ENCODE assay signal across 9 cellular contexts in genomic region chr1:13368544-13368943, GRCh38. TPM values are rescaled to one million over a fixed set of nuclear protein-coding genes. Genes with fewer than 3 reads are reported as not detected.
DNase-seq lines count a peak whose midpoint lies in the region; TF ChIP-seq lines count a peak whose summit lies in the region.
"Not testable (repeated sequence)": the region's sequence is repeated elsewhere in the genome, so short reads cannot be mapped to it uniquely, and the experiment has no call there.
"Had no signal": no experiment of that assay in that cellular context is flagged by ENCODE, and none has a peak within 500 bp of the region (broad histone marks: within the 10 kb centered on the region; RNA-seq: fewer than 3 reads in every experiment).

No MANE protein-coding gene starts in this region.

- H3K79me2 ChIP-seq in OCI-LY1 (ENCODE audit: insufficient read depth, low read length): not testable (repeated sequence)

- not testable (repeated sequence) for H2AFZ ChIP-seq in OCI-LY1 (ENCODE audit: low read length)

- peak; percentile 8 for DNase-seq in BE2C
- peak; percentile 20 to 70 for DNase-seq in HAP-1 (ENCODE audit: low spot score in 2 of 2)
- peak; percentile 42 for DNase-seq in activated CD4-positive, alpha-beta memory T cell treated with anti-CD3 and anti-CD28 coated beads for 36 hours
- not testable (repeated sequence) for DNase-seq in dorsolateral prefrontal cortex
- peak; percentile 2 to 30 (median 15) for DNase-seq in stimulated activated CD4-positive, alpha-beta T cell treated with anti-CD3 and anti-CD28 coated beads, Interleukin-12 subunit alpha, Interleukin-12 subunit beta, amount 100 ng/mL, for 48 hours (ENCODE audit: low read depth in 2 of 3, low spot score in 1 of 3)

- not testable (repeated sequence) for H3K4me3 Mint-ChIP-seq in activated CD4-positive, alpha-beta memory T cell treated with anti-CD3 and anti-CD28 coated beads for 36 hours

- not testable (repeated sequence) for H3K9me3 ChIP-seq in BE2C; HAP-1; OCI-LY1 (ENCODE audit: low read length)

- not testable (repeated sequence) for H3K9me2 ChIP-seq in OCI-LY1 (ENCODE audit: low read depth, low read length)

- POLR2A ChIA-PET in activated CD4-positive, alpha-beta memory T cell treated with anti-CD3 and anti-CD28 coated beads for 36 hours (lab: Charles Lee): not testable (repeated sequence)

- TF ChIP-seq CTCF in BE2C (IDR thresholded peaks at IDR 0.05; ENCODE audit: low read depth, low read length): not testable (repeated sequence)
- TF ChIP-seq CTCF in OCI-LY1 (IDR thresholded peaks at IDR 0.05; ENCODE audit: low read length) (peak; percentile 40), dorsolateral prefrontal cortex (IDR thresholded peaks at IDR 0.05 in 54 of 56, conservative IDR thresholded peaks at IDR 0.05 in 2 of 56; ENCODE audit: low read depth in 1 of 56, partially characterized antibody in 56 of 56) (peak in 31 of 56 donors; percentile 13 to 40 (median 23))

- not testable (repeated sequence) for H3K4me1 Mint-ChIP-seq in activated CD4-positive, alpha-beta memory T cell treated with anti-CD3 and anti-CD28 coated beads for 36 hours (ENCODE audit: low read depth)

- in situ Hi-C loops in HAP-1 (cut with MboI; ENCODE audit: low sequenced_read_pairs): not testable (repeated sequence)

- not testable (repeated sequence) for H3K4me3 ChIP-seq in BE2C (ENCODE audit: low read depth, low read length); HAP-1; OCI-LY1 (ENCODE audit: low read depth, low read length, poor library complexity, severe bottlenecking); dorsolateral prefrontal cortex

- not testable (repeated sequence) for H3K9ac ChIP-seq in OCI-LY1 (ENCODE audit: low read length)

- H3K27me3 ChIP-seq in BE2C; HAP-1 (ENCODE audit: low read depth); OCI-LY1 (ENCODE audit: insufficient read depth, low read length): not testable (repeated sequence)
- H3K27me3 ChIP-seq in dorsolateral prefrontal cortex: peaks cover 0 to 16% (median 0%) of the 10 kb centered on the region in 45 donors

- not testable (repeated sequence) for H3K4me2 ChIP-seq in OCI-LY1 (ENCODE audit: low read length)

- H3K9me3 Mint-ChIP-seq in activated CD4-positive, alpha-beta memory T cell treated with anti-CD3 and anti-CD28 coated beads for 36 hours: not testable (repeated sequence)

- H4K20me1 ChIP-seq in OCI-LY1 (ENCODE audit: insufficient read depth, low read length): not testable (repeated sequence)

- intact Hi-C loops in activated CD4-positive, alpha-beta memory T cell treated with anti-CD3 and anti-CD28 coated beads for 36 hours (cut with micrococcal nuclease); dorsolateral prefrontal cortex (cut with DNase I): not testable (repeated sequence)

- H3K36me3 ChIP-seq in BE2C; HAP-1 (replicated peaks); OCI-LY1 (ENCODE audit: insufficient read depth, low read length): not testable (repeated sequence)

- CTCF ChIA-PET in activated CD4-positive, alpha-beta memory T cell treated with anti-CD3 and anti-CD28 coated beads for 36 hours (lab: Charles Lee): not testable (repeated sequence)

- not testable (repeated sequence) for H3F3A ChIP-seq in OCI-LY1 (ENCODE audit: insufficient read depth, low read length)

- not testable (repeated sequence) for H3K4me1 ChIP-seq in BE2C; HAP-1; OCI-LY1 (ENCODE audit: insufficient read depth, low read length, severe bottlenecking)

- not testable (repeated sequence) for H3K27ac ChIP-seq in OCI-LY1 (ENCODE audit: low read depth, low read length, poor library complexity, severe bottlenecking); dorsolateral prefrontal cortex

- H3K36me3 Mint-ChIP-seq in activated CD4-positive, alpha-beta memory T cell treated with anti-CD3 and anti-CD28 coated beads for 36 hours: not testable (repeated sequence)

- H3K27me3 Mint-ChIP-seq in activated CD4-positive, alpha-beta memory T cell treated with anti-CD3 and anti-CD28 coated beads for 36 hours: not testable (repeated sequence)

- not testable (repeated sequence) for H3K27ac Mint-ChIP-seq in activated CD4-positive, alpha-beta memory T cell treated with anti-CD3 and anti-CD28 coated beads for 36 hours

RNA-seq across cellular contexts. Expression of gene PRAMEF19, which starts 3.2 kb away (rescaled TPM):
- not detected for polyA plus RNA-seq in BE2C (2012; ENCODE audit: insufficient read depth, insufficient read length, low read depth)
- total RNA-seq in activated CD4-positive, alpha-beta memory T cell treated with anti-CD3 and anti-CD28 coated beads for 36 hours: not detected
- not detected for total RNA-seq in dorsolateral prefrontal cortex
- total RNA-seq: activated naive CD8-positive, alpha-beta T cell treated with anti-CD3 and anti-CD28 coated beads, Interleukin-2, amount 10 ng/mL, durations not matched to agents 7 days and 5 days; frontal cortex; occipital lobe had no signal

RNA-seq across cellular contexts. Expression of gene PRAMEF17, which starts 20.9 kb away (rescaled TPM):
- polyA plus RNA-seq in BE2C (2012; ENCODE audit: insufficient read depth, insufficient read length, low read depth): not detected
- total RNA-seq in activated CD4-positive, alpha-beta memory T cell treated with anti-CD3 and anti-CD28 coated beads for 36 hours: not detected
- not detected for total RNA-seq in dorsolateral prefrontal cortex
- total RNA-seq: activated naive CD8-positive, alpha-beta T cell treated with anti-CD3 and anti-CD28 coated beads, Interleukin-2, amount 10 ng/mL, durations not matched to agents 7 days and 5 days; frontal cortex; occipital lobe had no signal

RNA-seq across cellular contexts. Expression of gene PRAMEF14, which starts 21.6 kb away (rescaled TPM):
- not detected for polyA plus RNA-seq in BE2C (2012; ENCODE audit: insufficient read depth, insufficient read length, low read depth)
- total RNA-seq in activated CD4-positive, alpha-beta memory T cell treated with anti-CD3 and anti-CD28 coated beads for 36 hours: not detected
- total RNA-seq in dorsolateral prefrontal cortex: not detected
- total RNA-seq: activated naive CD8-positive, alpha-beta T cell treated with anti-CD3 and anti-CD28 coated beads, Interleukin-2, amount 10 ng/mL, durations not matched to agents 7 days and 5 days; frontal cortex; occipital lobe had no signal

RNA-seq across cellular contexts. Expression of gene PRAMEF20, which starts 41.7 kb away (rescaled TPM):
- not detected for polyA plus RNA-seq in BE2C (2012; ENCODE audit: insufficient read depth, insufficient read length, low read depth)
- total RNA-seq in activated CD4-positive, alpha-beta memory T cell treated with anti-CD3 and anti-CD28 coated beads for 36 hours: not detected
- total RNA-seq in dorsolateral prefrontal cortex: not detected
- total RNA-seq: activated naive CD8-positive, alpha-beta T cell treated with anti-CD3 and anti-CD28 coated beads, Interleukin-2, amount 10 ng/mL, durations not matched to agents 7 days and 5 days; frontal cortex; occipital lobe had no signal

RNA-seq across cellular contexts. Expression of gene PRAMEF15, which starts 53.2 kb away (rescaled TPM):
- not detected for polyA plus RNA-seq in BE2C (2012; ENCODE audit: insufficient read depth, insufficient read length, low read depth)
- not detected for total RNA-seq in activated CD4-positive, alpha-beta memory T cell treated with anti-CD3 and anti-CD28 coated beads for 36 hours
- not detected for total RNA-seq in dorsolateral prefrontal cortex
- total RNA-seq: activated naive CD8-positive, alpha-beta T cell treated with anti-CD3 and anti-CD28 coated beads, Interleukin-2, amount 10 ng/mL, durations not matched to agents 7 days and 5 days; frontal cortex; occipital lobe had no signal
